21 cellular contexts compared by ENCODE assay signal in the genomic region with DNA sequence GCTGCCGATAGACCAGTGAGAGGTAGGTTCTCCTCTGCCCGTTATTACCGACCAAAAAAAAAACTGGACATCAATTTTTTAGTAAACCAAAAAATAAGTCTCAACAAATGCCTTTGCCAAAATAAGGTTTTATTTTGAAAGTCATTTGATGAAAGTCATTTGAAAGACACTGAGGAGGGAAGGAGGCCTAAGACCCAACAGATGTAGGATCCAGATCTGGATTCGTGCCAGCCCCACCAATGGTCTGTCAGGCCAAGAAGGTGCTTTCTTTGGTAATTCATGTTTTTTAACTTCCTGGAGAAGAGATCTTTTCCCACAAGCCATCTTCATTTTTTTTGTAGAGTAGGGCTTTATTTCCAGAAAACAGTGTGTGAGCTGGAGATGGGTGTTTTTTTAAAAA.
"Had no signal": no experiment of that assay in that cellular context is flagged by ENCODE, and none has a peak within 500 bp of the region (broad histone marks: within the 10 kb centered on the region; RNA-seq: fewer than 3 reads in every experiment).

No MANE protein-coding gene starts in this region.

- H3K36me3 Mint-ChIP-seq: natural killer cell had no signal

- H3K4me1 ChIP-seq: prostate gland had no signal

- H3K27ac ChIP-seq: coronary artery, epithelial cell of prostate, heart right ventricle, prostate gland, suprapubic skin, tibial nerve had no signal

- FAIRE-seq: urothelium cell line had no signal

- DNase-seq: activated CD4-positive, alpha-beta T cell treated with anti-CD3 and anti-CD28 coated beads for 1 hour; activated CD4-positive, alpha-beta T cell treated with anti-CD3 and anti-CD28 coated beads, Interleukin-2, amount 50 U/mL, for 4 hours; activated naive CD4-positive, alpha-beta T cell treated with anti-CD3 and anti-CD28 coated beads, Interleukin-2, amount 10 ng/mL, durations not matched to agents 7 days and 5 days; cerebellar nuclear complex; heart right ventricle; immature natural killer cell; natural killer cell; right cardiac atrium; stimulated activated CD4-positive, alpha-beta T cell treated with anti-CD3 and anti-CD28 coated beads, Interleukin-12 subunit alpha, Interleukin-12 subunit beta, amount 100 ng/mL, for 4 hours; stimulated activated CD4-positive, alpha-beta T cell treated with anti-CD3 and anti-CD28 coated beads, Interleukin-4, amount 100 ng/mL, for 4 hours had no signal

- H3K27ac Mint-ChIP-seq: activated naive CD4-positive, alpha-beta T cell treated with anti-CD3 and anti-CD28 coated beads, Interleukin-2, amount 10 ng/mL, durations not matched to agents 7 days and 5 days; mesothelial cell of epicardium; stimulated activated naive CD8-positive, alpha-beta T cell treated with anti-CD3 and anti-CD28 coated beads, Interleukin-15, Interleukin-2, amounts not matched to agents 100 ng/mL and 50 ng/mL, for 24 hours; T-helper 1 cell treated with Interleukin-12 subunit alpha and Interleukin-12 subunit beta and Interleukin-4 antibody, amounts not matched to agents 30 μg/mL and 1 μg/mL, for 36 hours had no signal

- H3K27me3 ChIP-seq: heart right ventricle, suprapubic skin, tibial nerve had no signal

- H3K9me3 ChIP-seq: heart right ventricle, prostate gland, suprapubic skin, tibial nerve had no signal

- H3K4me3 Mint-ChIP-seq: activated naive CD4-positive, alpha-beta T cell treated with anti-CD3 and anti-CD28 coated beads, Interleukin-2, amount 10 ng/mL, durations not matched to agents 7 days and 5 days; immature natural killer cell; mesothelial cell of epicardium; natural killer cell; stimulated activated naive CD8-positive, alpha-beta T cell treated with anti-CD3 and anti-CD28 coated beads, Interleukin-15, Interleukin-2, amounts not matched to agents 100 ng/mL and 50 ng/mL, for 24 hours; T-helper 1 cell treated with Interleukin-12 subunit alpha and Interleukin-12 subunit beta and Interleukin-4 antibody, amounts not matched to agents 30 μg/mL and 1 μg/mL, for 36 hours had no signal

- H3K9me3 Mint-ChIP-seq: activated naive CD4-positive, alpha-beta T cell treated with anti-CD3 and anti-CD28 coated beads, Interleukin-2, amount 10 ng/mL, durations not matched to agents 7 days and 5 days; immature natural killer cell; mesothelial cell of epicardium; natural killer cell; stimulated activated naive CD8-positive, alpha-beta T cell treated with anti-CD3 and anti-CD28 coated beads, Interleukin-15, Interleukin-2, amounts not matched to agents 100 ng/mL and 50 ng/mL, for 24 hours; T-helper 1 cell treated with Interleukin-12 subunit alpha and Interleukin-12 subunit beta and Interleukin-4 antibody, amounts not matched to agents 30 μg/mL and 1 μg/mL, for 36 hours had no signal

- ATAC-seq: heart right ventricle, left lobe of liver, natural killer cell, right cardiac atrium had no signal

- H3K27me3 Mint-ChIP-seq: activated naive CD4-positive, alpha-beta T cell treated with anti-CD3 and anti-CD28 coated beads, Interleukin-2, amount 10 ng/mL, durations not matched to agents 7 days and 5 days; stimulated activated naive CD8-positive, alpha-beta T cell treated with anti-CD3 and anti-CD28 coated beads, Interleukin-15, Interleukin-2, amounts not matched to agents 100 ng/mL and 50 ng/mL, for 24 hours had no signal

- H3K4me1 Mint-ChIP-seq: activated naive CD4-positive, alpha-beta T cell treated with anti-CD3 and anti-CD28 coated beads, Interleukin-2, amount 10 ng/mL, durations not matched to agents 7 days and 5 days; mesothelial cell of epicardium had no signal

- H3K4me3 ChIP-seq: coronary artery, heart right ventricle, lung, prostate gland, suprapubic skin, tibial nerve had no signal
